Comparison of ENCODE assay signal across 10 cellular contexts in the genomic region with DNA sequence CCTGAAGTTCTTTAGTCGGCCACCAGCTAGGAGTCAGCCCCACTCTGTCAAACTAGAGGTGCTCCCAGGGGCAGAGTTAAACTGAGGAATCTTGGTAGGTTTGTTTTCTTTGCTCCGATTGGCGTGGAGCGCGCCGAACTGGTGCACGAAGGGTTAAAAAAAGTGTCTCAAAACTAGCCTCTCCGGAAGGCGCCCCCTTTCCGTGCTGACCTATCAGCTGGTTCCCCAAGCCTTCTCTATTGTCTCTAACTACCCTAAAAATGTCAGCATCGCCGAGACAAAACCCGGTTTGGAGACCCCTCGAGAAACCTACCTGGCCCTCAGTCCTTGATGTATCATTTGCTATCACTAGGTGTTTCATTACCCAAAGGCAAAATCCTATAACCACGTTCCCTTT. TPM values are rescaled to one million over a fixed set of nuclear protein-coding genes. Genes with fewer than 3 reads are reported as not detected.
DNase-seq lines count a peak whose midpoint lies in the region; ATAC-seq, FAIRE-seq and TF ChIP-seq lines count a peak whose summit lies in the region.
"Had no signal": no experiment of that assay in that cellular context is flagged by ENCODE, and none has a peak within 500 bp of the region (broad histone marks: within the 10 kb centered on the region; RNA-seq: fewer than 3 reads in every experiment).

No MANE protein-coding gene starts in this region.

- FAIRE-seq in HepG2 (lab: Jason Lieb, UNC), result no peak
- FAIRE-seq: G401.6 had no signal

- no peaks in the 10 kb centered on the region for H3K9me3 Mint-ChIP-seq in activated CD4-positive, alpha-beta memory T cell treated with anti-CD3 and anti-CD28 coated beads, Interleukin-2, amount 10 ng/mL, durations not matched to agents 7 days and 5 days
- H3K9me3 Mint-ChIP-seq in activated CD4-positive, alpha-beta memory T cell treated with anti-CD3 and anti-CD28 coated beads for 36 hours, result no peaks in the 10 kb centered on the region
- no peaks in the 10 kb centered on the region for H3K9me3 Mint-ChIP-seq in MCF 10A (ENCODE audit: unreplicated experiment)
- no peaks in the 10 kb centered on the region for H3K9me3 Mint-ChIP-seq in natural killer cell treated with Interleukin-12 subunit alpha and Interleukin-12 subunit beta and Interleukin-15 and Interleukin-18, amount 100 ng/mL, for 72 hours
- H3K9me3 Mint-ChIP-seq: activated naive CD4-positive, alpha-beta T cell treated with anti-CD3 and anti-CD28 coated beads, Interleukin-2, amount 50 U/mL, for 24 hours had no signal

- H3K79me2 ChIP-seq in HepG2 (ENCODE audit: insufficient read depth, low read length), result no peaks in the 10 kb centered on the region

- TF ChIP-seq EP300 in HepG2 (IDR thresholded peaks at IDR 0.05; ENCODE audit: low read depth in 2 of 2, low read length in 2 of 2), result no peak
- no peak for TF ChIP-seq EP300 in HepG2 (CRISPR knock-in tag; IDR thresholded peaks at IDR 0.05; ENCODE audit: borderline replicate concordance)
- TF ChIP-seq EP300 in tibial nerve (IDR thresholded peaks at IDR 0.05), result no peak

- peaks cover 2 to 41% of the 10 kb centered on the region in 2 experiments; a peak in 3 of 5 replicates for H3K27me3 ChIP-seq in HepG2 (ENCODE audit: control insufficient read depth in 1 of 2, insufficient read depth in 2 of 2, low read length in 2 of 2)
- H3K27me3 ChIP-seq in tibial nerve, result no peaks in the 10 kb centered on the region

- POLR2A ChIA-PET in activated CD4-positive, alpha-beta memory T cell treated with anti-CD3 and anti-CD28 coated beads, Interleukin-2, amount 10 ng/mL, durations not matched to agents 7 days and 5 days (lab: Charles Lee), result no interaction called here
- POLR2A ChIA-PET in activated CD4-positive, alpha-beta memory T cell treated with anti-CD3 and anti-CD28 coated beads for 36 hours (lab: Charles Lee), result interaction anchor here (0.6 kb wide), 1 partner anchor 19 kb away, joined by 3 read pairs; no protein-coding TSS in a partner anchor
- POLR2A ChIA-PET in MCF 10A (lab: Yijun Ruan, JAX) (interaction anchor here (0.7 to 6.3 kb wide), 9 partner anchors 17 to 828 kb away, joined by 3 to 61 read pairs (median 6); no protein-coding TSS in a partner anchor), HepG2 (lab: Yijun Ruan, JAX) (no interaction called here)

- WGBS in HepG2 (ENCODE audit: low lambda C conversion rate), result 1% methylated on average over 15 of the region's 15 CpGs
- 2 to 7% methylated on average over 15 of the region's 15 CpGs for WGBS in tibial nerve, 2 donors

- DNase-seq in activated CD4-positive, alpha-beta memory T cell treated with anti-CD3 and anti-CD28 coated beads, Interleukin-2, amount 10 ng/mL, durations not matched to agents 7 days and 5 days, result no peak
- no peak for DNase-seq in activated CD4-positive, alpha-beta memory T cell treated with anti-CD3 and anti-CD28 coated beads for 36 hours
- peak; percentile 42 for DNase-seq in MCF 10A (ENCODE audit: unreplicated experiment)
- DNase-seq in HepG2 (ENCODE audit: low spot score), result no peak
- no peak for DNase-seq in tibial nerve (ENCODE audit: low spot score in 2 of 2)
- no peak for DNase-seq in natural killer cell treated with Interleukin-12 subunit alpha and Interleukin-12 subunit beta and Interleukin-15 and Interleukin-18, amount 100 ng/mL, for 72 hours (ENCODE audit: low spot score)

- in situ Hi-C loops in HepG2 (cut with HindIII; ENCODE audit: extremely low pct_ligation_motif_present, low pct_unique_long_range_greater_than_20kb), result loop anchor here (10.0 to 25.0 kb wide), 3 partner anchors 640 to 1467 kb away; no protein-coding TSS in a partner anchor

- no peaks in the 10 kb centered on the region for H3K9me3 ChIP-seq in HepG2 (ENCODE audit: low read length)
- no peaks in the 10 kb centered on the region for H3K9me3 ChIP-seq in tibial nerve

- peaks cover 29% of the 10 kb centered on the region for H3K4me1 ChIP-seq in HepG2 (ENCODE audit: insufficient read depth, low read length)
- H3K4me1 ChIP-seq in tibial nerve, result peaks cover 0 to 50% (median 11%) of the 10 kb centered on the region in 4 donors

- TF ChIP-seq POLR2A in HepG2 (IDR thresholded peaks at IDR 0.05; ENCODE audit: insufficient read depth in 1 of 2, low read depth in 2 of 2, low read length in 2 of 2) (no peak), tibial nerve (IDR thresholded peaks at IDR 0.05) (no peak)

- H3K27me3 Mint-ChIP-seq in activated CD4-positive, alpha-beta memory T cell treated with anti-CD3 and anti-CD28 coated beads, Interleukin-2, amount 10 ng/mL, durations not matched to agents 7 days and 5 days, result peaks cover 51% of the 10 kb centered on the region
- H3K27me3 Mint-ChIP-seq in activated CD4-positive, alpha-beta memory T cell treated with anti-CD3 and anti-CD28 coated beads for 36 hours, result peaks cover 33% of the 10 kb centered on the region
- H3K27me3 Mint-ChIP-seq in MCF 10A (ENCODE audit: insufficient read depth, unreplicated experiment), result no peaks in the 10 kb centered on the region
- peaks cover 32 to 52% of the 10 kb centered on the region in 2 donors for H3K27me3 Mint-ChIP-seq in natural killer cell treated with Interleukin-12 subunit alpha and Interleukin-12 subunit beta and Interleukin-15 and Interleukin-18, amount 100 ng/mL, for 72 hours

- no peak overlapping the region for H3K27ac Mint-ChIP-seq in activated CD4-positive, alpha-beta memory T cell treated with anti-CD3 and anti-CD28 coated beads, Interleukin-2, amount 10 ng/mL, durations not matched to agents 7 days and 5 days
- no peak overlapping the region for H3K27ac Mint-ChIP-seq in activated CD4-positive, alpha-beta memory T cell treated with anti-CD3 and anti-CD28 coated beads for 36 hours
- no peak overlapping the region for H3K27ac Mint-ChIP-seq in MCF 10A (ENCODE audit: low read depth, unreplicated experiment)
- no peak overlapping the region for H3K27ac Mint-ChIP-seq in natural killer cell treated with Interleukin-12 subunit alpha and Interleukin-12 subunit beta and Interleukin-15 and Interleukin-18, amount 100 ng/mL, for 72 hours

- H2AFZ ChIP-seq in HepG2 (ENCODE audit: low read length), result no peak overlapping the region

- peak; percentile 4 for TF ChIP-seq CTCF in MCF 10A (IDR thresholded peaks at IDR 0.05; ENCODE audit: unreplicated experiment)
- no peak for TF ChIP-seq CTCF in HepG2 (CRISPR knock-in tag; IDR thresholded peaks at IDR 0.05)
- no peak for TF ChIP-seq CTCF in tibial nerve (IDR thresholded peaks at IDR 0.05)

- no peaks in the 10 kb centered on the region for H3K36me3 ChIP-seq in HepG2 (replicated peaks in 1 of 2; ENCODE audit: control insufficient read depth in 1 of 2, insufficient read depth in 2 of 2, low read length in 2 of 2)
- H3K36me3 ChIP-seq in tibial nerve, result no peaks in the 10 kb centered on the region

- BruUV-seq in MCF 10A (replicated peaks; lab: Mats Ljungman, UMichigan), result no TSS peak
- no TSS peak for BruUV-seq in HepG2 (replicated peaks; lab: Mats Ljungman, UMichigan)

- H3K4me3 ChIP-seq in HepG2 (replicated peaks in 1 of 3; ENCODE audit: insufficient read depth in 1 of 3, low read depth in 2 of 3, low read length in 3 of 3), result peak overlapping the region in 1 of 3 experiments; percentile 56; a peak in 1 of 6 replicates
- H3K4me3 ChIP-seq in tibial nerve, result peak overlapping the region; percentile 53 to 76 (median 69)

- H3K36me3 Mint-ChIP-seq in activated CD4-positive, alpha-beta memory T cell treated with anti-CD3 and anti-CD28 coated beads, Interleukin-2, amount 10 ng/mL, durations not matched to agents 7 days and 5 days (ENCODE audit: low read depth), result no peaks in the 10 kb centered on the region
- H3K36me3 Mint-ChIP-seq in activated CD4-positive, alpha-beta memory T cell treated with anti-CD3 and anti-CD28 coated beads for 36 hours, result no peaks in the 10 kb centered on the region
- H3K36me3 Mint-ChIP-seq in MCF 10A (ENCODE audit: insufficient read depth, unreplicated experiment), result no peaks in the 10 kb centered on the region
- H3K36me3 Mint-ChIP-seq in natural killer cell treated with Interleukin-12 subunit alpha and Interleukin-12 subunit beta and Interleukin-15 and Interleukin-18, amount 100 ng/mL, for 72 hours, result no peaks in the 10 kb centered on the region

- no peak for TF ChIP-seq RAD21 in HepG2 (CRISPR knock-in tag; IDR thresholded peaks at IDR 0.05)

- intact Hi-C loops in activated CD4-positive, alpha-beta memory T cell treated with anti-CD3 and anti-CD28 coated beads for 36 hours (cut with micrococcal nuclease), result loop anchor here (5.0 to 10.0 kb wide), 2 partner anchors 60 to 1217 kb away; partner anchors contain the start of gene RRP15
- intact Hi-C loops in MCF 10A (cut with micrococcal nuclease), result loop anchor here (1.0 to 10.0 kb wide), 7 partner anchors 30 to 977 kb away; partner anchors contain the start of gene LYPLAL1
- intact Hi-C loops in HepG2 (cut with micrococcal nuclease; ENCODE audit: unreplicated experiment), result no loop called here

- peaks cover 23% of the 10 kb centered on the region for H3K4me1 Mint-ChIP-seq in activated CD4-positive, alpha-beta memory T cell treated with anti-CD3 and anti-CD28 coated beads, Interleukin-2, amount 10 ng/mL, durations not matched to agents 7 days and 5 days
- H3K4me1 Mint-ChIP-seq in activated CD4-positive, alpha-beta memory T cell treated with anti-CD3 and anti-CD28 coated beads for 36 hours (ENCODE audit: low read depth), result peaks cover 36% of the 10 kb centered on the region
- H3K4me1 Mint-ChIP-seq in MCF 10A (ENCODE audit: insufficient read depth, unreplicated experiment), result peaks cover 51% of the 10 kb centered on the region
- H3K4me1 Mint-ChIP-seq in natural killer cell treated with Interleukin-12 subunit alpha and Interleukin-12 subunit beta and Interleukin-15 and Interleukin-18, amount 100 ng/mL, for 72 hours (ENCODE audit: low read depth in 2 of 2), result peaks cover 15 to 25% of the 10 kb centered on the region in 2 donors

- H3K4me3 Mint-ChIP-seq in activated CD4-positive, alpha-beta memory T cell treated with anti-CD3 and anti-CD28 coated beads, Interleukin-2, amount 10 ng/mL, durations not matched to agents 7 days and 5 days, result peak overlapping the region; percentile 10
- no peak overlapping the region for H3K4me3 Mint-ChIP-seq in activated CD4-positive, alpha-beta memory T cell treated with anti-CD3 and anti-CD28 coated beads for 36 hours
- H3K4me3 Mint-ChIP-seq in MCF 10A (ENCODE audit: unreplicated experiment), result no peak overlapping the region
- H3K4me3 Mint-ChIP-seq in natural killer cell treated with Interleukin-12 subunit alpha and Interleukin-12 subunit beta and Interleukin-15 and Interleukin-18, amount 100 ng/mL, for 72 hours, result no peak overlapping the region
- H3K4me3 Mint-ChIP-seq: activated naive CD4-positive, alpha-beta T cell treated with anti-CD3 and anti-CD28 coated beads, Interleukin-2, amount 50 U/mL, for 24 hours had no signal

- ATAC-seq in HepG2 (no peak), HG03442 (IDR thresholded peaks at IDR 0.05; ENCODE audit: unreplicated experiment) (no peak), GM19395 (IDR thresholded peaks at IDR 0.05; ENCODE audit: unreplicated experiment) (no peak)
- no peak for ATAC-seq in natural killer cell treated with Interleukin-12 subunit alpha and Interleukin-12 subunit beta and Interleukin-15 and Interleukin-18, amount 100 ng/mL, for 72 hours

- CTCF ChIA-PET in activated CD4-positive, alpha-beta memory T cell treated with anti-CD3 and anti-CD28 coated beads, Interleukin-2, amount 10 ng/mL, durations not matched to agents 7 days and 5 days (lab: Charles Lee), result no interaction called here
- CTCF ChIA-PET in activated CD4-positive, alpha-beta memory T cell treated with anti-CD3 and anti-CD28 coated beads for 36 hours (lab: Charles Lee), result no interaction called here
- CTCF ChIA-PET in MCF 10A (lab: Yijun Ruan, JAX), result interaction anchor here (0.6 to 4.5 kb wide), 15 partner anchors 11 to 719 kb away, joined by 3 to 41 read pairs (median 3); no protein-coding TSS in a partner anchor
- CTCF ChIA-PET in HepG2 (lab: Yijun Ruan, JAX; ENCODE audit: low intra/inter-chr PET ratio, low total read pairs), result no interaction called here

- no peaks in the 10 kb centered on the region for H4K20me1 ChIP-seq in HepG2 (ENCODE audit: insufficient read depth, low read length)

- H3K27ac ChIP-seq in HepG2 (ENCODE audit: extremely low read length, insufficient read depth, low read length) (no peak overlapping the region), tibial nerve (peak overlapping the region; percentile 53 to 89 (median 72))

- H3K9ac ChIP-seq in HepG2 (ENCODE audit: insufficient read depth, low read depth, low read length), result no peak overlapping the region

- H3K4me2 ChIP-seq in HepG2 (ENCODE audit: low read depth, low read length), result peak overlapping the region; percentile 96

RNA-seq across cellular contexts. Expression of gene TGFB2, which starts 2.2 kb away (rescaled TPM):
- total RNA-seq in activated CD4-positive, alpha-beta memory T cell treated with anti-CD3 and anti-CD28 coated beads, Interleukin-2, amount 10 ng/mL, durations not matched to agents 7 days and 5 days, result not detected
- not detected for total RNA-seq in activated CD4-positive, alpha-beta memory T cell treated with anti-CD3 and anti-CD28 coated beads for 36 hours
- total RNA-seq in MCF 10A (2022) (5.3 and 6.3 TPM in 2 replicates), HepG2 (2016; rRNA removed; fragmentation: Illumina TruSeq; extraction: Trizol) (not detected in 2 replicates), tibial nerve (10 to 100 TPM in 1 of 4 donors, 1 to 10 TPM in 3; 7.3 to 13.5 (median 8.3) TPM)
- total RNA-seq in HepG2 (2016; cell fraction: cytosol; rRNA removed; fragmentation: Illumina TruSeq; extraction: Trizol; ENCODE audit: low read depth), result not detected in 2 replicates
- 0.07 TPM in 1 of 2 replicates, not detected in the other for total RNA-seq in HepG2 (2016; cell fraction: insoluble cytoplasmic fraction; rRNA removed; fragmentation: Illumina TruSeq; extraction: Trizol)
- total RNA-seq in HepG2 (2016; cell fraction: membrane; rRNA removed; fragmentation: Illumina TruSeq; extraction: Trizol), result not detected in 2 replicates
- total RNA-seq in HepG2 (2016; cell fraction: nucleus; rRNA removed; fragmentation: Illumina TruSeq; extraction: Trizol), result 0.44 TPM in 1 of 2 replicates, not detected in the other
- polyA plus RNA-seq in HepG2 (2011; rRNA removed), result 0.07 and 0.08 TPM in 2 replicates
- not detected in 2 replicates for polyA plus RNA-seq in HepG2 (2011; cell fraction: cytosol; rRNA removed)
- polyA plus RNA-seq in HepG2 (2011; cell fraction: nucleus; rRNA removed), result 0.03 and 0.09 TPM in 2 replicates
- polyA plus RNA-seq in HepG2 (2012), result 0.05 TPM in 1 of 2 replicates, not detected in the other
- not detected in 2 replicates for polyA plus RNA-seq in HepG2 (2016; cell fraction: cytosol; fragmentation: Illumina TruSeq; extraction: Trizol; ENCODE audit: low read depth)
- polyA plus RNA-seq in HepG2 (2016; cell fraction: insoluble cytoplasmic fraction; fragmentation: Illumina TruSeq; extraction: Trizol; ENCODE audit: low read depth), result not detected in 2 replicates
- polyA plus RNA-seq in HepG2 (2016; cell fraction: membrane; fragmentation: Illumina TruSeq; extraction: Trizol; ENCODE audit: low read depth), result not detected in 2 replicates
- not detected in 2 replicates for polyA plus RNA-seq in HepG2 (2016; cell fraction: nucleus; fragmentation: Illumina TruSeq; extraction: Trizol; ENCODE audit: insufficient read depth, low read depth)
- 0.19 TPM in 1 of 2 replicates, not detected in the other for polyA minus RNA-seq in HepG2 (2011; rRNA and poly(A)+ RNA removed; ENCODE audit: low replicate concordance)
- polyA minus RNA-seq in HepG2 (2011; cell fraction: cytosol; rRNA and poly(A)+ RNA removed), result not detected in 2 replicates
- 0.25 and 0.26 TPM in 2 replicates for polyA minus RNA-seq in HepG2 (2011; cell fraction: nucleus; rRNA and poly(A)+ RNA removed)
- total RNA-seq in natural killer cell treated with Interleukin-12 subunit alpha and Interleukin-12 subunit beta and Interleukin-15 and Interleukin-18, amount 100 ng/mL, for 72 hours, result under 1 TPM in 1 of 2 donors, not detected in 1; 0.11 TPM

Comparison
In these comparisons a context has a peak if more than half of its experiments do, and no peak if none do; other contexts are left out.
1. POLR2A ChIA-PET loops: an anchor here in activated CD4-positive, alpha-beta memory T cell treated with anti-CD3 and anti-CD28 coated beads for 36 hours (0.6 kb wide) and MCF 10A (0.7 to 6.3 kb wide); none called in activated CD4-positive, alpha-beta memory T cell treated with anti-CD3 and anti-CD28 coated beads, Interleukin-2, amount 10 ng/mL, durations not matched to agents 7 days and 5 days and HepG2.